Comparison of ENCODE assay signal across 24 cellular contexts in genomic region chr10:38730076-38730475, GRCh38.
"Had no signal": no experiment of that assay in that cellular context is flagged by ENCODE, and none has a peak within 500 bp of the region (broad histone marks: within the 10 kb centered on the region; RNA-seq: fewer than 3 reads in every experiment).

No MANE protein-coding gene starts in this region.

- H3K27me3 ChIP-seq: stomach, suprapubic skin, testis, thyroid gland, tibial artery, tibial nerve, transverse colon, upper lobe of left lung, upper lobe of right lung, uterus, vagina had no signal

- DNase-seq: stimulated activated CD4-positive, alpha-beta T cell treated with anti-CD3 and anti-CD28 coated beads, Interleukin-2, amount 100 ng/mL, for 48 hours; stimulated activated CD4-positive, alpha-beta T cell treated with anti-CD3 and anti-CD28 coated beads, Interleukin-4, amount 100 ng/mL, for 1 hour; stimulated activated CD4-positive, alpha-beta T cell treated with anti-CD3 and anti-CD28 coated beads, Interleukin-4, amount 100 ng/mL, for 24 hours; stimulated activated CD4-positive, alpha-beta T cell treated with anti-CD3 and anti-CD28 coated beads, Interleukin-4, amount 100 ng/mL, for 4 hours; stimulated activated CD8-positive, alpha-beta memory T cell treated with anti-CD3 and anti-CD28 coated beads, Interleukin-4, amount 100 ng/mL, for 48 hours; stimulated activated naive B cell treated with anti-CD40 and anti-IgM and Interleukin-4, amounts not matched to agents 10 μg/mL and 1 μg/mL and 100 μg/mL, for 72 hours; stimulated activated naive CD4-positive, alpha-beta T cell; stimulated activated naive CD4-positive, alpha-beta T cell treated with Interleukin-2 at 50 U/mL for 16 hours; stimulated activated naive CD8-positive, alpha-beta T cell treated with anti-CD3 and anti-CD28 coated beads, Interleukin-15, amount 100 ng/mL, for 72 hours; stimulated activated naive CD8-positive, alpha-beta T cell treated with anti-CD3 and anti-CD28 coated beads, Interleukin-15, Interleukin-2, amounts not matched to agents 100 U/mL and 50 U/mL, for 24 hours; stomach; substantia nigra; testis; thyroid gland; tibial artery; transverse colon; trophoblast cell; upper lobe of right lung; uterus had no signal

- H3K4me3 ChIP-seq: stomach, suprapubic skin, testis, thoracic aorta, thyroid gland, tibial artery, tibial nerve, transverse colon, upper lobe of left lung, upper lobe of right lung, uterus, vagina had no signal

- H3K36me3 ChIP-seq: stomach, suprapubic skin, thoracic aorta, thyroid gland, tibial artery, tibial nerve, transverse colon, upper lobe of left lung, upper lobe of right lung, uterus, vagina had no signal
